2 cellular contexts compared by ENCODE assay signal in the genomic region with DNA sequence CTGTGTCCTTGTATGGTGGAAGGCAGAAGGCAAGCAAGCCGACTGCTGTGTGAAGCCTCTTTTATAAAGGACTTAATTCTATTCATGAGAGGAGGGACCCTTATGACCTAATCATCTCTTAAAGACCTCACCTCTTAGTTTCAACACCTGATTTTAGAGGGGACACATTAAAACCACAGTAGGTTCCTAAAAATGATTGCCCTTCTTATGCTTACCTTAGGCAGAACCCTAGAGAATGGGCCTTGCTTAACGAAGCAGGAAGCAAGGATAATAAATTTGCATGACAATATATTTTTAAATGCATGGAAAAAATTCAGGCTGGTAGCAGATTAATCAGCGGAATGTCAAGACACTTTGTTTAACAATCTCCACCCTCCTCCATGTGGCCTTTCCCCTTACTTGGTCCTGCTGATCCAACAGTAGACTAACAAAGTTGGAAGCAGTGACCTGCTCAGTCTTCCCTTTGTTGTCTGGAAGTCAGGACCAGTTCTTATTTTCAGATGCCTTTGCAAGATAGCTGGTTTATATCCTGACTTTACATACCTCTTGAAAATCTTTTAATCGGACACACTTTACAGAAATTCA.
TF ChIP-seq lines count a peak whose summit lies in the region.

No MANE protein-coding gene starts in this region.

TF ChIP-seq in GM23338, 12 proteins besides CTCF, POLR2A, EP300 and RAD21:
- TF ChIP-seq, protein P1, sequence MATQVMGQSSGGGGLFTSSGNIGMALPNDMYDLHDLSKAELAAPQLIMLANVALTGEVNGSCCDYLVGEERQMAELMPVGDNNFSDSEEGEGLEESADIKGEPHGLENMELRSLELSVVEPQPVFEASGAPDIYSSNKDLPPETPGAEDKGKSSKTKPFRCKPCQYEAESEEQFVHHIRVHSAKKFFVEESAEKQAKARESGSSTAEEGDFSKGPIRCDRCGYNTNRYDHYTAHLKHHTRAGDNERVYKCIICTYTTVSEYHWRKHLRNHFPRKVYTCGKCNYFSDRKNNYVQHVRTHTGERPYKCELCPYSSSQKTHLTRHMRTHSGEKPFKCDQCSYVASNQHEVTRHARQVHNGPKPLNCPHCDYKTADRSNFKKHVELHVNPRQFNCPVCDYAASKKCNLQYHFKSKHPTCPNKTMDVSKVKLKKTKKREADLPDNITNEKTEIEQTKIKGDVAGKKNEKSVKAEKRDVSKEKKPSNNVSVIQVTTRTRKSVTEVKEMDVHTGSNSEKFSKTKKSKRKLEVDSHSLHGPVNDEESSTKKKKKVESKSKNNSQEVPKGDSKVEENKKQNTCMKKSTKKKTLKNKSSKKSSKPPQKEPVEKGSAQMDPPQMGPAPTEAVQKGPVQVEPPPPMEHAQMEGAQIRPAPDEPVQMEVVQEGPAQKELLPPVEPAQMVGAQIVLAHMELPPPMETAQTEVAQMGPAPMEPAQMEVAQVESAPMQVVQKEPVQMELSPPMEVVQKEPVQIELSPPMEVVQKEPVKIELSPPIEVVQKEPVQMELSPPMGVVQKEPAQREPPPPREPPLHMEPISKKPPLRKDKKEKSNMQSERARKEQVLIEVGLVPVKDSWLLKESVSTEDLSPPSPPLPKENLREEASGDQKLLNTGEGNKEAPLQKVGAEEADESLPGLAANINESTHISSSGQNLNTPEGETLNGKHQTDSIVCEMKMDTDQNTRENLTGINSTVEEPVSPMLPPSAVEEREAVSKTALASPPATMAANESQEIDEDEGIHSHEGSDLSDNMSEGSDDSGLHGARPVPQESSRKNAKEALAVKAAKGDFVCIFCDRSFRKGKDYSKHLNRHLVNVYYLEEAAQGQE (IDR thresholded peaks at IDR 0.05; ENCODE audit: unreplicated experiment), result no peak
- TF ChIP-seq ZNF331 (CRISPR knock-in tag; IDR thresholded peaks at IDR 0.05; ENCODE audit: low read depth) (no peak), EZH2phosphoT487 (IDR thresholded peaks at IDR 0.05; ENCODE audit: unreplicated experiment) (no peak), JUNB (IDR thresholded peaks at IDR 0.05; ENCODE audit: unreplicated experiment) (no peak), EZH2 (IDR thresholded peaks at IDR 0.05; ENCODE audit: low read depth, unreplicated experiment) (no peak), POLR2AphosphoS5 (IDR thresholded peaks at IDR 0.05; ENCODE audit: low read depth) (no peak), NANOG (IDR thresholded peaks at IDR 0.05; ENCODE audit: borderline replicate concordance) (no peak)
- TF ChIP-seq, protein P2, sequence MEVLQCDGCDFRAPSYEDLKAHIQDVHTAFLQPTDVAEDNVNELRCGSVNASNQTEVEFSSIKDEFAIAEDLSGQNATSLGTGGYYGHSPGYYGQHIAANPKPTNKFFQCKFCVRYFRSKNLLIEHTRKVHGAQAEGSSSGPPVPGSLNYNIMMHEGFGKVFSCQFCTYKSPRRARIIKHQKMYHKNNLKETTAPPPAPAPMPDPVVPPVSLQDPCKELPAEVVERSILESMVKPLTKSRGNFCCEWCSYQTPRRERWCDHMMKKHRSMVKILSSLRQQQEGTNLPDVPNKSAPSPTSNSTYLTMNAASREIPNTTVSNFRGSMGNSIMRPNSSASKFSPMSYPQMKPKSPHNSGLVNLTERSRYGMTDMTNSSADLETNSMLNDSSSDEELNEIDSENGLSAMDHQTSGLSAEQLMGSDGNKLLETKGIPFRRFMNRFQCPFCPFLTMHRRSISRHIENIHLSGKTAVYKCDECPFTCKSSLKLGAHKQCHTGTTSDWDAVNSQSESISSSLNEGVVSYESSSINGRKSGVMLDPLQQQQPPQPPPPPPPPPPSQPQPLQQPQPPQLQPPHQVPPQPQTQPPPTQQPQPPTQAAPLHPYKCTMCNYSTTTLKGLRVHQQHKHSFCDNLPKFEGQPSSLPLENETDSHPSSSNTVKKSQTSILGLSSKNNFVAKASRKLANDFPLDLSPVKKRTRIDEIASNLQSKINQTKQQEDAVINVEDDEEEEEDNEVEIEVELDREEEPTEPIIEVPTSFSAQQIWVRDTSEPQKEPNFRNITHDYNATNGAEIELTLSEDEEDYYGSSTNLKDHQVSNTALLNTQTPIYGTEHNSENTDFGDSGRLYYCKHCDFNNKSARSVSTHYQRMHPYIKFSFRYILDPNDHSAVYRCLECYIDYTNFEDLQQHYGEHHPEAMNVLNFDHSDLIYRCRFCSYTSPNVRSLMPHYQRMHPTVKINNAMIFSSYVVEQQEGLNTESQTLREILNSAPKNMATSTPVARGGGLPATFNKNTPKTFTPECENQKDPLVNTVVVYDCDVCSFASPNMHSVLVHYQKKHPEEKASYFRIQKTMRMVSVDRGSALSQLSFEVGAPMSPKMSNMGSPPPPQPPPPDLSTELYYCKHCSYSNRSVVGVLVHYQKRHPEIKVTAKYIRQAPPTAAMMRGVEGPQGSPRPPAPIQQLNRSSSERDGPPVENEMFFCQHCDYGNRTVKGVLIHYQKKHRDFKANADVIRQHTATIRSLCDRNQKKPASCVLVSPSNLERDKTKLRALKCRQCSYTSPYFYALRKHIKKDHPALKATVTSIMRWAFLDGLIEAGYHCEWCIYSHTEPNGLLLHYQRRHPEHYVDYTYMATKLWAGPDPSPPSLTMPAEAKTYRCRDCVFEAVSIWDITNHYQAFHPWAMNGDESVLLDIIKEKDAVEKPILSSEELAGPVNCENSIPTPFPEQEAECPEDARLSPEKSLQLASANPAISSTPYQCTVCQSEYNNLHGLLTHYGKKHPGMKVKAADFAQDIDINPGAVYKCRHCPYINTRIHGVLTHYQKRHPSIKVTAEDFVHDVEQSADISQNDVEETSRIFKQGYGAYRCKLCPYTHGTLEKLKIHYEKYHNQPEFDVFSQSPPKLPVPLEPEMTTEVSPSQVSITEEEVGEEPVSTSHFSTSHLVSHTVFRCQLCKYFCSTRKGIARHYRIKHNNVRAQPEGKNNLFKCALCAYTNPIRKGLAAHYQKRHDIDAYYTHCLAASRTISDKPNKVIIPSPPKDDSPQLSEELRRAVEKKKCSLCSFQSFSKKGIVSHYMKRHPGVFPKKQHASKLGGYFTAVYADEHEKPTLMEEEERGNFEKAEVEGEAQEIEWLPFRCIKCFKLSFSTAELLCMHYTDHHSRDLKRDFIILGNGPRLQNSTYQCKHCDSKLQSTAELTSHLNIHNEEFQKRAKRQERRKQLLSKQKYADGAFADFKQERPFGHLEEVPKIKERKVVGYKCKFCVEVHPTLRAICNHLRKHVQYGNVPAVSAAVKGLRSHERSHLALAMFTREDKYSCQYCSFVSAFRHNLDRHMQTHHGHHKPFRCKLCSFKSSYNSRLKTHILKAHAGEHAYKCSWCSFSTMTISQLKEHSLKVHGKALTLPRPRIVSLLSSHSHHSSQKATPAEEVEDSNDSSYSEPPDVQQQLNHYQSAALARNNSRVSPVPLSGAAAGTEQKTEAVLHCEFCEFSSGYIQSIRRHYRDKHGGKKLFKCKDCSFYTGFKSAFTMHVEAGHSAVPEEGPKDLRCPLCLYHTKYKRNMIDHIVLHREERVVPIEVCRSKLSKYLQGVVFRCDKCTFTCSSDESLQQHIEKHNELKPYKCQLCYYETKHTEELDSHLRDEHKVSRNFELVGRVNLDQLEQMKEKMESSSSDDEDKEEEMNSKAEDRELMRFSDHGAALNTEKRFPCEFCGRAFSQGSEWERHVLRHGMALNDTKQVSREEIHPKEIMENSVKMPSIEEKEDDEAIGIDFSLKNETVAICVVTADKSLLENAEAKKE (CRISPR knock-in tag; IDR thresholded peaks at IDR 0.05), result peak; percentile 57; the same call in 1 of the 2 replicates

TF ChIP-seq in WTC11, 78 proteins besides CTCF, POLR2A, EP300 and RAD21 (continued from another document):
- TF ChIP-seq TEAD4 (CRISPR knock-in tag; IDR thresholded peaks at IDR 0.05) (no peak), ATF3 (CRISPR knock-in tag; conservative IDR thresholded peaks at IDR 0.05) (no peak), HMGXB4 (CRISPR knock-in tag; IDR thresholded peaks at IDR 0.05) (no peak)
- TF ChIP-seq, protein P3, sequence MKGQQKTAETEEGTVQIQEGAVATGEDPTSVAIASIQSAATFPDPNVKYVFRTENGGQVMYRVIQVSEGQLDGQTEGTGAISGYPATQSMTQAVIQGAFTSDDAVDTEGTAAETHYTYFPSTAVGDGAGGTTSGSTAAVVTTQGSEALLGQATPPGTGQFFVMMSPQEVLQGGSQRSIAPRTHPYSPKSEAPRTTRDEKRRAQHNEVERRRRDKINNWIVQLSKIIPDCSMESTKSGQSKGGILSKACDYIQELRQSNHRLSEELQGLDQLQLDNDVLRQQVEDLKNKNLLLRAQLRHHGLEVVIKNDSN (CRISPR knock-in tag; IDR thresholded peaks at IDR 0.05), result no peak
